8 cellular contexts compared by ENCODE assay signal in the genomic region with DNA sequence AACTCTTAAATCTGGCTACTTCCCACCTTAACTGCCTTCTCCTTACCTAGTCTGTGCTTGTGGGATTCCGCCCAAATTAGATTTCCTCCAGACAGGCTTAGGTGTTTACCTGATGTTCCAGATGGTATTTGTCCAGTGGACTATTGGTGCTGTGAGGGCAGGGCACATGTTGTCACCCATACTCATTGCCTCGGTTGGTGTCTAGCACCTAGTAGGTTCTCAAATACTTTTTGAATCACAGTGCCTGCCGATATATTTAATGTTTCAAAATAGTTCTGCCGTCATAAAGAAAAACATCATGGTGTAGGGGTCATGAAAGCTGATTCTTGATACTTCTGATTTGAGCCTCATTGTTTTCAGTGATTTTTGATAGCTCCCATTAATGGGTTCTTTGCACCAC. TPM values are rescaled to one million over a fixed set of nuclear protein-coding genes. Genes with fewer than 3 reads are reported as not detected.
DNase-seq lines count a peak whose midpoint lies in the region; ATAC-seq and TF ChIP-seq lines count a peak whose summit lies in the region.

No MANE protein-coding gene starts in this region.

- H3K27ac ChIP-seq in DND-41 (ENCODE audit: low read length) (peak overlapping the region; percentile 89), parathyroid adenoma (peak overlapping the region; percentile 74)

- H3K79me2 ChIP-seq in DND-41 (ENCODE audit: insufficient read depth, low read length) (peaks cover 96% of the 10 kb centered on the region), parathyroid adenoma (peaks cover 66% of the 10 kb centered on the region)

- H3K27me3 ChIP-seq in DND-41 (ENCODE audit: insufficient read depth, low read length, poor library complexity) (no peaks in the 10 kb centered on the region), parathyroid adenoma (ENCODE audit: control insufficient read depth, insufficient read depth, low read length) (no peaks in the 10 kb centered on the region)

- H3K36me3 ChIP-seq in DND-41 (ENCODE audit: insufficient read depth, low read length) (peaks cover 31% of the 10 kb centered on the region), parathyroid adenoma (ENCODE audit: control insufficient read depth, insufficient read depth, low read length) (no peaks in the 10 kb centered on the region)

- TF ChIP-seq CTCF in DND-41 (IDR thresholded peaks at IDR 0.05; ENCODE audit: borderline replicate concordance, extremely low read depth, low read length, poor library complexity, severe bottlenecking) (no peak), epithelial cell of proximal tubule (conservative IDR thresholded peaks at IDR 0.05; ENCODE audit: low read depth, low read length) (no peak), parathyroid adenoma (IDR thresholded peaks at IDR 0.05) (no peak)

- peak overlapping the region; percentile 82 for H3K9ac ChIP-seq in DND-41 (ENCODE audit: low read depth, low read length)
- H3K9ac ChIP-seq in parathyroid adenoma, result peak overlapping the region; percentile 8

- DNase-seq in DND-41, result no peak
- peak; percentile 12 for DNase-seq in RKO (ENCODE audit: low spot score)
- no peak for DNase-seq in epithelial cell of proximal tubule (ENCODE audit: low read depth)
- no peak for DNase-seq in DMS 273 treated with DMSO at 0.1 percent for 48 hours (lab: John Stamatoyannopoulos, UW)
- no peak for DNase-seq in middle frontal gyrus (ENCODE audit: extremely low spot score, low spot score)

- peak overlapping the region; percentile 72 for H3K4me2 ChIP-seq in DND-41 (ENCODE audit: insufficient read depth, low read length)
- H3K4me2 ChIP-seq in parathyroid adenoma (ENCODE audit: low read length), result peak overlapping the region; percentile 88

- H3K4me1 ChIP-seq in DND-41 (ENCODE audit: insufficient read depth, low read length) (peaks cover 80% of the 10 kb centered on the region), parathyroid adenoma (peaks cover 25% of the 10 kb centered on the region)

- H3K4me3 ChIP-seq in DND-41 (ENCODE audit: low read depth in 1 of 2, low read length in 2 of 2), result peak overlapping the region; percentile 50 to 80; a peak in 3 of 4 replicates
- peak overlapping the region; percentile 85 for H3K4me3 ChIP-seq in epithelial cell of proximal tubule (ENCODE audit: low read depth, low read length)
- peak overlapping the region; percentile 81 for H3K4me3 ChIP-seq in parathyroid adenoma (ENCODE audit: low read depth, low read length)

- H2AFZ ChIP-seq in DND-41 (ENCODE audit: low read depth, low read length), result peak overlapping the region; percentile 64; the same call in 1 of the 2 replicates
- no peak overlapping the region for H2AFZ ChIP-seq in parathyroid adenoma

- H3K9me3 ChIP-seq in DND-41 (ENCODE audit: insufficient read depth, low read length, severe bottlenecking) (no peaks in the 10 kb centered on the region), parathyroid adenoma (ENCODE audit: control insufficient read depth, low read length) (no peaks in the 10 kb centered on the region)

- ATAC-seq in DND-41 (ENCODE audit: insufficient read depth, low read depth), result no peak
- no peak for ATAC-seq in HG03039 (IDR thresholded peaks at IDR 0.05; ENCODE audit: unreplicated experiment)
- no peak for ATAC-seq in GM21528 (IDR thresholded peaks at IDR 0.05; ENCODE audit: low FRiP score, unreplicated experiment)

- peaks cover 53% of the 10 kb centered on the region for H4K20me1 ChIP-seq in DND-41 (ENCODE audit: insufficient read depth, low read length)

RNA-seq across cellular contexts. Expression of a gene that starts 1.1 kb away (rescaled TPM):
- 299 and 366 TPM in 2 replicates for total RNA-seq in epithelial cell of proximal tubule

RNA-seq across cellular contexts. Expression of a gene that starts 1.4 kb away (rescaled TPM):
- 326 and 374 TPM in 2 replicates for total RNA-seq in epithelial cell of proximal tubule

RNA-seq across cellular contexts. Expression of a gene that starts 39.3 kb away (rescaled TPM):
- total RNA-seq in epithelial cell of proximal tubule, result 34.2 and 43.3 TPM in 2 replicates
